20 cellular contexts compared by ENCODE assay signal in genomic region chr11:97332271-97332670, GRCh38.
DNase-seq lines count a peak whose midpoint lies in the region; ATAC-seq, FAIRE-seq and TF ChIP-seq lines count a peak whose summit lies in the region.
"Had no signal": no experiment of that assay in that cellular context is flagged by ENCODE, and none has a peak within 500 bp of the region (broad histone marks: within the 10 kb centered on the region; RNA-seq: fewer than 3 reads in every experiment).

No MANE protein-coding gene starts in this region.

- H3K4me3 Mint-ChIP-seq in endodermal cell, result no peak overlapping the region
- H3K4me3 Mint-ChIP-seq: CD4-positive, alpha-beta memory T cell; T-cell had no signal

- peak overlapping the region; percentile 18 for H3K27ac Mint-ChIP-seq in endodermal cell
- H3K27ac Mint-ChIP-seq: CD4-positive, alpha-beta memory T cell; T-cell had no signal

- H3K9ac ChIP-seq in endodermal cell (ENCODE audit: extremely low read depth, low read length, poor library complexity, severe bottlenecking), result no peak overlapping the region
- H3K9ac ChIP-seq: BLaER1 had no signal

- no peaks in the 10 kb centered on the region for H3K9me3 Mint-ChIP-seq in endodermal cell

- no peaks in the 10 kb centered on the region for H3K27me3 Mint-ChIP-seq in endodermal cell (ENCODE audit: insufficient read depth)
- H3K27me3 Mint-ChIP-seq: CD4-positive, alpha-beta memory T cell; T-cell had no signal

- H3K36me3 Mint-ChIP-seq in endodermal cell (ENCODE audit: low read depth), result peaks cover 13% of the 10 kb centered on the region
- H3K36me3 Mint-ChIP-seq: CD4-positive, alpha-beta memory T cell; T-cell had no signal

- no peak overlapping the region for H3K27ac ChIP-seq in endodermal cell (ENCODE audit: low read depth, low read length)
- H3K27ac ChIP-seq: BLaER1 had no signal

- WGBS in endodermal cell (ENCODE audit: insufficient coverage in 1 of 2, insufficient read length in 1 of 2), 2 experiments, result 0% methylated on average over 1 of the region's 2 CpGs; no CpG with 5 or more reads in 1 of the 2 experiments

- no peaks in the 10 kb centered on the region for H3K36me3 ChIP-seq in endodermal cell (ENCODE audit: control insufficient read depth, insufficient read depth, low read length)
- H3K36me3 ChIP-seq: BLaER1, HAP-1 had no signal

- no peaks in the 10 kb centered on the region for H3K9me3 ChIP-seq in endodermal cell (ENCODE audit: control insufficient read depth, low read length)
- H3K9me3 ChIP-seq: BLaER1, HAP-1 had no signal

- FAIRE-seq in D721Med (lab: Jason Lieb, UNC), result peak; percentile 97
- FAIRE-seq: K562 had no signal

- peaks cover 6% of the 10 kb centered on the region for H3K4me1 ChIP-seq in endodermal cell (ENCODE audit: control insufficient read depth, insufficient read depth, low read length)
- H3K4me1 ChIP-seq: BLaER1, HAP-1 had no signal

- no peaks in the 10 kb centered on the region for H3K27me3 ChIP-seq in endodermal cell (ENCODE audit: control insufficient read depth, insufficient read depth, low read length, poor library complexity, severe bottlenecking)
- H3K27me3 ChIP-seq: BLaER1 had no signal

- TF ChIP-seq CTCF in D721Med (IDR thresholded peaks at IDR 0.05; ENCODE audit: insufficient read depth, missing control alignments) (no peak), endodermal cell (conservative IDR thresholded peaks at IDR 0.05) (no peak)

- H3K4me1 Mint-ChIP-seq in endodermal cell, result peaks cover 20% of the 10 kb centered on the region
- H3K4me1 Mint-ChIP-seq: CD4-positive, alpha-beta memory T cell; T-cell had no signal

- ATAC-seq in GM21381 (IDR thresholded peaks at IDR 0.05; ENCODE audit: unreplicated experiment) (no peak), HG03139 (IDR thresholded peaks at IDR 0.05; ENCODE audit: unreplicated experiment) (no peak)
- ATAC-seq: K562, PC-3, SK-N-SH treated with all-trans-retinoic acid at 6 μM for 48 hours, T-cell had no signal

- peak; percentile 20 for DNase-seq in D721Med (ENCODE audit: insufficient read length, low spot score)
- DNase-seq in NCI-H1092 (lab: John Stamatoyannopoulos, UW), result peak; percentile 12
- DNase-seq in NCI-H524 (lab: John Stamatoyannopoulos, UW), result peak; percentile 90 to 96
- DNase-seq in endodermal cell, result peak; percentile 56
- no peak for DNase-seq in GM03348 (ENCODE audit: low spot score)
- DNase-seq: CD4-positive, alpha-beta memory T cell; DND-41; NCI-H1436 treated with DMSO at 0.1 percent for 48 hours; NCI-H2029; NCI-H510A treated with DMSO at 0.1 percent for 48 hours; PC-3; RPMI8226; SIG-M5; T-cell had no signal

- H3K4me3 ChIP-seq in endodermal cell (ENCODE audit: low read length), result no peak overlapping the region
- H3K4me3 ChIP-seq: BLaER1, HAP-1, K562 had no signal
